Comparison of ENCODE assay signal across 15 cellular contexts in genomic region chr13:80400164-80400767, GRCh38. TPM values are rescaled to one million over a fixed set of nuclear protein-coding genes. Genes with fewer than 3 reads are reported as not detected.
DNase-seq lines count a peak whose midpoint lies in the region; ATAC-seq, FAIRE-seq and TF ChIP-seq lines count a peak whose summit lies in the region.
"Had no signal": no experiment of that assay in that cellular context is flagged by ENCODE, and none has a peak within 500 bp of the region (broad histone marks: within the 10 kb centered on the region; RNA-seq: fewer than 3 reads in every experiment).

No MANE protein-coding gene starts in this region.

- no peak overlapping the region for H2AFZ ChIP-seq in GM12878 (ENCODE audit: control insufficient read depth, low read depth, low read length)

- H3K27ac ChIP-seq in BLaER1 treated with 17β-estradiol and CSF1 and Interleukin-3, amounts not matched to agents 10 nM and 100 nM, result peak overlapping the region in 8 of 11 experiments; percentile 38 to 68 (median 55); a peak in 16 of 22 replicates
- H3K27ac ChIP-seq in GM12878 (ENCODE audit: control insufficient read depth, insufficient read depth), result no peak overlapping the region

- RAD21 ChIA-PET in GM12878 (lab: Charles Lee; ENCODE audit: unreplicated experiment), result interaction anchor here (0.8 to 4.8 kb wide), 36 partner anchors 7 to 721 kb away, joined by 3 to 111 read pairs (median 6); partner anchors contain the start of gene SPRY2

- no TSS peak for BruUV-seq in GM12878 (replicated peaks; lab: Mats Ljungman, UMichigan)

- DNase-seq in GM12878 (ENCODE audit: low read depth, low spot score) (peak; percentile 8), EL (no peak), NCI-H2107 (lab: John Stamatoyannopoulos, UW) (no peak), SKM-1 treated with dmso at 0.1 percent for 144 hours (lab: John Stamatoyannopoulos, UW; ENCODE audit: unreplicated experiment) (no peak)
- DNase-seq: activated effector memory CD4-positive, alpha-beta T cell treated with anti-CD3 and anti-CD28 coated beads, Interleukin-2, amount 50 U/mL, for 16 hours; left ventricle myocardium superior; MG63; NCI-H82; SK-N-SH had no signal

- H3K36me3 ChIP-seq in BLaER1 treated with 17β-estradiol and CSF1 and Interleukin-3, amounts not matched to agents 10 nM and 100 nM, result no peaks in the 10 kb centered on the region
- H3K36me3 ChIP-seq in GM12878 (ENCODE audit: control insufficient read depth in 2 of 2, insufficient read depth in 2 of 2, low read length in 1 of 2), result no peaks in the 10 kb centered on the region
- H3K36me3 ChIP-seq: MG63 had no signal

- POLR2A ChIA-PET in GM12878 (lab: Charles Lee), result interaction anchor here (0.7 to 3.3 kb wide), 23 partner anchors 10 to 595 kb away, joined by 3 to 16 read pairs (median 4); partner anchors contain the start of gene SPRY2

- H3K9me3 ChIP-seq in BLaER1 treated with 17β-estradiol and CSF1 and Interleukin-3, amounts not matched to agents 10 nM and 100 nM (replicated peaks in 1 of 11), result peaks cover 34 to 55% (median 50%) of the 10 kb centered on the region in 11 experiments
- H3K9me3 ChIP-seq in GM12878 (replicated peaks; ENCODE audit: control insufficient read depth, insufficient read depth, low read length), result no peaks in the 10 kb centered on the region

- H3K9ac ChIP-seq in BLaER1 treated with 17β-estradiol and CSF1 and Interleukin-3, amounts not matched to agents 10 nM and 100 nM, result peak overlapping the region in 7 of 11 experiments; percentile 16 to 62 (median 44); a peak in 11 of 22 replicates
- no peak overlapping the region for H3K9ac ChIP-seq in GM12878 (ENCODE audit: control insufficient read depth, insufficient read depth, low read length)
- H3K9ac ChIP-seq: SK-N-SH had no signal

- peaks cover 0 to 17% (median 0%) of the 10 kb centered on the region in 11 experiments; a peak in 2 of 22 replicates for H3K27me3 ChIP-seq in BLaER1 treated with 17β-estradiol and CSF1 and Interleukin-3, amounts not matched to agents 10 nM and 100 nM
- H3K27me3 ChIP-seq in GM12878 (replicated peaks in 1 of 2; ENCODE audit: control insufficient read depth in 2 of 2, insufficient read depth in 2 of 2, low read length in 1 of 2), result no peaks in the 10 kb centered on the region
- H3K27me3 ChIP-seq: MG63 had no signal

- SMC1A ChIA-PET in GM12878 (lab: Charles Lee; ENCODE audit: uncharacterized antibody, unreplicated experiment), result interaction anchor here (0.7 to 25.9 kb wide), 27 partner anchors 9 to 622 kb away, joined by 3 to 707 read pairs (median 6); partner anchors contain the start of gene SPRY2

- H3K4me1 ChIP-seq in BLaER1 treated with 17β-estradiol and CSF1 and Interleukin-3, amounts not matched to agents 10 nM and 100 nM, result peaks cover 29 to 50% (median 37%) of the 10 kb centered on the region in 10 experiments
- H3K4me1 ChIP-seq in GM12878 (ENCODE audit: control insufficient read depth, insufficient read depth, low read length), result no peaks in the 10 kb centered on the region

- ATAC-seq in GM18907 (IDR thresholded peaks at IDR 0.05; ENCODE audit: unreplicated experiment) (peak; percentile 41), HG03460 (IDR thresholded peaks at IDR 0.05; ENCODE audit: unreplicated experiment) (peak; percentile 29), GM12878 (peak; percentile 62), GM19035 (IDR thresholded peaks at IDR 0.05; ENCODE audit: unreplicated experiment) (no peak)
- ATAC-seq: activated CD4-positive, CD25-positive, alpha-beta regulatory T cell treated with anti-CD3 and anti-CD28 coated beads, Interleukin-2, amount 50 U/mL, for 24 hours had no signal

- TF ChIP-seq EP300 in GM12878 (IDR thresholded peaks at IDR 0.05; ENCODE audit: borderline replicate concordance in 1 of 2, control insufficient read depth in 1 of 2, low read depth in 2 of 2, low read length in 2 of 2), result no peak

- intact Hi-C loops in GM12878 (cut with micrococcal nuclease; ENCODE audit: unreplicated experiment), result loop anchor here (2.0 kb wide), 1 partner anchor 57 kb away; no protein-coding TSS in a partner anchor

- peak overlapping the region in 3 of 10 experiments; percentile 4 to 32 (median 7); a peak in 2 of 20 replicates for H3K4me3 ChIP-seq in BLaER1 treated with 17β-estradiol and CSF1 and Interleukin-3, amounts not matched to agents 10 nM and 100 nM
- H3K4me3 ChIP-seq in GM12878, result no peak overlapping the region
- H3K4me3 ChIP-seq: MG63 had no signal

- TF ChIP-seq CTCF in GM12878 (IDR thresholded peaks at IDR 0.05 in 2 of 3, conservative IDR thresholded peaks at IDR 0.05 in 1 of 3; ENCODE audit: control insufficient read depth in 2 of 3, extremely low read depth in 1 of 3, insufficient read depth in 1 of 3, low read depth in 3 of 3, low read length in 3 of 3), result no peak

- peak overlapping the region; percentile 52 to 86 (median 73) for H3K4me2 ChIP-seq in BLaER1 treated with 17β-estradiol and CSF1 and Interleukin-3, amounts not matched to agents 10 nM and 100 nM
- H3K4me2 ChIP-seq in GM12878 (ENCODE audit: control insufficient read depth, insufficient read depth), result peak overlapping the region; percentile 17; the same call in 1 of the 2 replicates
- H3K4me2 ChIP-seq: SK-N-SH had no signal

- no peak for TF ChIP-seq RAD21 in GM12878 (IDR thresholded peaks at IDR 0.05; ENCODE audit: insufficient read depth, low read depth, low read length)

- in situ Hi-C loops in GM12878 (cut with MboI), result no loop called here

- TF ChIP-seq POLR2A in GM12878 (IDR thresholded peaks at IDR 0.05; ENCODE audit: low read depth, low read length), result no peak

- no peaks in the 10 kb centered on the region for H4K20me1 ChIP-seq in BLaER1 treated with 17β-estradiol and CSF1 and Interleukin-3, amounts not matched to agents 10 nM and 100 nM
- H4K20me1 ChIP-seq in GM12878 (ENCODE audit: control insufficient read depth, insufficient read depth), result no peaks in the 10 kb centered on the region

- no peak for FAIRE-seq in GM12878 (lab: Jason Lieb, UNC)
- FAIRE-seq: endometrium had no signal

- H3K79me2 ChIP-seq in GM12878 (ENCODE audit: control insufficient read depth, insufficient read depth, low read length), result no peaks in the 10 kb centered on the region

- 12% methylated on average over 3 of the region's 3 CpGs for WGBS in GM12878 (ENCODE audit: insufficient coverage, insufficient replicate concordance, low lambda C conversion rate, missing lambda C conversion rate)

- CTCF ChIA-PET in GM12878 (lab: Yijun Ruan, JAX), result interaction anchor here (0.6 to 4.6 kb wide), 21 partner anchors 11 to 976 kb away, joined by 3 to 38 read pairs (median 5); partner anchors contain the start of gene SPRY2

TF ChIP-seq in GM12878, 131 proteins besides CTCF, POLR2A, EP300 and RAD21 (continues in another document):
- TF ChIP-seq ZBED1 (IDR thresholded peaks at IDR 0.05; ENCODE audit: borderline replicate concordance) (no peak), MTA2 (IDR thresholded peaks at IDR 0.05; ENCODE audit: low read depth) (peak; percentile 8; the same call in 1 of the 2 replicates), KLF5 (IDR thresholded peaks at IDR 0.05; ENCODE audit: partially characterized antibody) (no peak), RUNX3 (IDR thresholded peaks at IDR 0.05; ENCODE audit: low read length) (peak; percentile 32; the same call in 1 of the 2 replicates), PKNOX1 (IDR thresholded peaks at IDR 0.05) (no peak), BHLHE40 (IDR thresholded peaks at IDR 0.05; ENCODE audit: borderline replicate concordance in 1 of 2, low read depth in 2 of 2, low read length in 1 of 2) (0 out of 4 replicates have a peak, but pooled peaks of 1 of the 2 experiments have one; percentile 3), HDGF (IDR thresholded peaks at IDR 0.05) (no peak), ZNF24 (IDR thresholded peaks at IDR 0.05) (no peak), NR2F1 (conservative IDR thresholded peaks at IDR 0.05) (no peak)

RNA-seq across cellular contexts. Expression of gene SPRY2, which starts 59.3 kb away (rescaled TPM):
- total RNA-seq in GM12878 (2013; cell fraction: nucleolus; rRNA removed), result 36.0 and 37.1 TPM in 2 replicates
- total RNA-seq in GM12878 (2014; rRNA removed) (10.0 TPM in 2 replicates), GM12878 (2014; rRNA removed; fragmentation: Illumina TruSeq; extraction: Trizol) (8.2 and 8.5 TPM in 2 replicates), GM12878 (2021) (19.5 and 19.8 TPM in 2 replicates)
- 1.4 TPM for polyA plus RNA-seq in GM12878 (2011; ENCODE audit: low read depth)
- polyA plus RNA-seq in GM12878 (2011; rRNA removed) (73.3 and 82.1 TPM in 2 replicates), GM12878 (2014; fragmentation: Illumina TruSeq; extraction: Trizol) (15.1 and 17.0 TPM in 2 replicates), GM12878 (2014; fragmentation: Nextera tagmentation; extraction: Ambion mirVana) (1 to 10 TPM; 5.3 to 7.1 TPM), GM12878 (2014; rRNA removed) (14.0 and 14.5 TPM in 2 replicates), GM12878 (2016; fragmentation: Nextera tagmentation; extraction: Ambion mirVana) (1 to 10 TPM; 1.8 to 2.1 TPM)
- polyA plus RNA-seq in GM12878 (2011; cell fraction: cytosol; rRNA removed), result 90.8 and 109 TPM in 2 replicates
- polyA plus RNA-seq in GM12878 (2011; cell fraction: nucleus; rRNA removed), result 115 and 120 TPM in 2 replicates
- polyA plus RNA-seq in GM12878 (2012), result 1.5 and 2.1 TPM in 2 replicates
- polyA minus RNA-seq in GM12878 (2011; rRNA and poly(A)+ RNA removed), result 147 and 158 TPM in 2 replicates
- polyA minus RNA-seq in GM12878 (2011; cell fraction: cytosol; rRNA and poly(A)+ RNA removed), result 34.2 and 41.2 TPM in 2 replicates
- polyA minus RNA-seq in GM12878 (2011; cell fraction: nucleus; rRNA and poly(A)+ RNA removed), result 88.0 and 122 TPM in 2 replicates
